Comparison of ENCODE assay signal across 8 cellular contexts in the genomic region with DNA sequence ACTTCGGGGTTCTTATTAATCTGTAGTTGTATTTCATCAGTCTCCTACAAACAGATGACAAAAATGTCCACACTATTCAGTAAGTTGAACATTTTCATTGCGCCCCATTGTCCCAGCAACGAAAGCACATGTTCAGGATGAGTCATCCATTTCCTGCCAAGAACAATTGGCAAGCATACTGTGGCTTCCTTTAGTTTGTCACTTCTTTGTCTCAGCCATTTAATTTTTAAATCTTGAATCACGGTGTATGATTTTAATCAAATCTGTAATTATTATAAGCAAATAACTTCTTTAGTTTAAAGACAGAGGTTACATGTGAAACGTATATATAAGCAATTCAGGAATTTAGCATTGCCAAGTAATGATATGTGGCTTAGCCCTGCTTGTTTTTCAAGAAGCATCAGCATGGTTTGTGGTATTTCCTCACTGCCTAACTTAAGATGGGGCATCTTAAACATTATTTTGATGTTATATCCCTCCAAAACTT.
DNase-seq lines count a peak whose midpoint lies in the region; ATAC-seq and TF ChIP-seq lines count a peak whose summit lies in the region.

No MANE protein-coding gene starts in this region.

- no peak overlapping the region for H3K9ac ChIP-seq in HUES48 (ENCODE audit: low read depth, low read length)

- H3K9me3 ChIP-seq in HUES48 (ENCODE audit: control insufficient read depth, insufficient read depth, low read length) (no peaks in the 10 kb centered on the region), lung (ENCODE audit: control insufficient read depth in 2 of 2, insufficient read depth in 1 of 2, low read length in 1 of 2) (no peaks in the 10 kb centered on the region)

- 0 out of 2 replicates have a peak, but pooled peaks cover 2% of the 10 kb centered on the region for H3K27me3 ChIP-seq in HUES48 (ENCODE audit: control insufficient read depth, insufficient read depth, low read length)
- no peaks in the 10 kb centered on the region for H3K27me3 ChIP-seq in lung (ENCODE audit: control insufficient read depth, insufficient read depth)

- H3K27ac ChIP-seq in HUES48 (ENCODE audit: low read depth, low read length) (peak overlapping the region; percentile 62), lung (ENCODE audit: low read depth in 1 of 2, low read length in 1 of 2) (peak overlapping the region in 1 of 2 donors; percentile 79)

- TF ChIP-seq CTCF in lung (IDR thresholded peaks at IDR 0.05; ENCODE audit: control extremely low read depth, extremely low read depth): no peak

- H3K4me3 Mint-ChIP-seq in T-helper 2 cell treated with Interferon-gamma antibody and Interleukin-4, amounts not matched to agents 5 μg/mL and 100 μg/mL, for 36 hours: peak overlapping the region; percentile 49
- no peak overlapping the region for H3K4me3 Mint-ChIP-seq in stimulated activated naive B cell treated with anti-CD40 and anti-IgM and Interleukin-4, amounts not matched to agents 10 μg/mL and 1 μg/mL and 100 μg/mL, for 72 hours

- peak; percentile 91 for DNase-seq in EH (ENCODE audit: low read depth)
- DNase-seq in T-helper 2 cell treated with Interferon-gamma antibody and Interleukin-4, amounts not matched to agents 5 μg/mL and 100 μg/mL, for 36 hours (ENCODE audit: low spot score): peak; percentile 42
- DNase-seq in cerebellar cortex (ENCODE audit: low spot score): peak; percentile 91
- DNase-seq in lung (ENCODE audit: low spot score): peak; percentile 41
- no peak for DNase-seq in stimulated activated naive B cell treated with anti-CD40 and anti-IgM and Interleukin-4, amounts not matched to agents 10 μg/mL and 1 μg/mL and 100 μg/mL, for 72 hours
- DNase-seq in DMS79 treated with DMSO at 0.1 percent for 48 hours (lab: John Stamatoyannopoulos, UW): no peak

- peaks cover 4% of the 10 kb centered on the region for H3K9me3 Mint-ChIP-seq in T-helper 2 cell treated with Interferon-gamma antibody and Interleukin-4, amounts not matched to agents 5 μg/mL and 100 μg/mL, for 36 hours
- no peaks in the 10 kb centered on the region for H3K9me3 Mint-ChIP-seq in stimulated activated naive B cell treated with anti-CD40 and anti-IgM and Interleukin-4, amounts not matched to agents 10 μg/mL and 1 μg/mL and 100 μg/mL, for 72 hours

- H3K36me3 ChIP-seq in HUES48 (ENCODE audit: control insufficient read depth, insufficient read depth, low read length): no peaks in the 10 kb centered on the region
- no peaks in the 10 kb centered on the region for H3K36me3 ChIP-seq in lung (ENCODE audit: control insufficient read depth in 2 of 2, insufficient read depth in 2 of 2, low read length in 2 of 2)

- peaks cover 4% of the 10 kb centered on the region for H3K27me3 Mint-ChIP-seq in T-helper 2 cell treated with Interferon-gamma antibody and Interleukin-4, amounts not matched to agents 5 μg/mL and 100 μg/mL, for 36 hours (ENCODE audit: low read depth)
- peaks cover 13 to 20% of the 10 kb centered on the region in 2 donors for H3K27me3 Mint-ChIP-seq in stimulated activated naive B cell treated with anti-CD40 and anti-IgM and Interleukin-4, amounts not matched to agents 10 μg/mL and 1 μg/mL and 100 μg/mL, for 72 hours

- H3K4me3 ChIP-seq in HUES48 (ENCODE audit: low read depth, low read length): no peak overlapping the region
- no peak overlapping the region for H3K4me3 ChIP-seq in lung

- H3K4me1 ChIP-seq in HUES48 (ENCODE audit: control insufficient read depth, insufficient read depth, low read length) (peaks cover 47% of the 10 kb centered on the region), lung (ENCODE audit: control insufficient read depth in 2 of 2, insufficient read depth in 2 of 2, low read length in 2 of 2) (peaks cover 0 to 37% of the 10 kb centered on the region in 2 donors)

- ATAC-seq in GM21381 (IDR thresholded peaks at IDR 0.05; ENCODE audit: unreplicated experiment) (peak; percentile 93), lung (ENCODE audit: insufficient read depth, low FRiP score) (peak; percentile 53)
- ATAC-seq in stimulated activated naive B cell treated with anti-CD40 and anti-IgM and Interleukin-4, amounts not matched to agents 10 μg/mL and 1 μg/mL and 100 μg/mL, for 72 hours (replicated peaks): peak; percentile 42 to 64

- H3K36me3 Mint-ChIP-seq in T-helper 2 cell treated with Interferon-gamma antibody and Interleukin-4, amounts not matched to agents 5 μg/mL and 100 μg/mL, for 36 hours (ENCODE audit: low read depth): peaks cover 3% of the 10 kb centered on the region
- H3K36me3 Mint-ChIP-seq in stimulated activated naive B cell treated with anti-CD40 and anti-IgM and Interleukin-4, amounts not matched to agents 10 μg/mL and 1 μg/mL and 100 μg/mL, for 72 hours: no peaks in the 10 kb centered on the region

- WGBS in lung, 2 donors: 17 to 19% methylated on average over 5 of the region's 5 CpGs

- H3K4me1 Mint-ChIP-seq in T-helper 2 cell treated with Interferon-gamma antibody and Interleukin-4, amounts not matched to agents 5 μg/mL and 100 μg/mL, for 36 hours (ENCODE audit: low read depth): peaks cover 20% of the 10 kb centered on the region
- H3K4me1 Mint-ChIP-seq in stimulated activated naive B cell treated with anti-CD40 and anti-IgM and Interleukin-4, amounts not matched to agents 10 μg/mL and 1 μg/mL and 100 μg/mL, for 72 hours: no peaks in the 10 kb centered on the region

- H3K27ac Mint-ChIP-seq in T-helper 2 cell treated with Interferon-gamma antibody and Interleukin-4, amounts not matched to agents 5 μg/mL and 100 μg/mL, for 36 hours: peak overlapping the region; percentile 73
- H3K27ac Mint-ChIP-seq in stimulated activated naive B cell treated with anti-CD40 and anti-IgM and Interleukin-4, amounts not matched to agents 10 μg/mL and 1 μg/mL and 100 μg/mL, for 72 hours: no peak overlapping the region

Comparison
In these comparisons a context has a peak if more than half of its experiments do, and no peak if none do; other contexts are left out.
1. DNase-seq: peak in EH (single experiment), T-helper 2 cell treated with Interferon-gamma antibody and Interleukin-4, amounts not matched to agents 5 μg/mL and 100 μg/mL, for 36 hours (single experiment), cerebellar cortex (single experiment) and lung (single experiment); none in stimulated activated naive B cell treated with anti-CD40 and anti-IgM and Interleukin-4, amounts not matched to agents 10 μg/mL and 1 μg/mL and 100 μg/mL, for 72 hours (single experiment) and DMS79 treated with DMSO at 0.1 percent for 48 hours (single experiment).
2. Peak in every context shown above with its lines, with median percentiles within 50 percentile points of each other: ATAC-seq.